In genomic region chr13:75425216-75426009, GRCh38 we compare ENCODE assay signal across 1 cellular context.
TF ChIP-seq lines count a peak whose summit lies in the region.

No MANE protein-coding gene starts in this region.

TF ChIP-seq in HepG2, 621 proteins besides CTCF, POLR2A, EP300 and RAD21 (continued from another document):
- TF ChIP-seq ZNF513 (CRISPR knock-in tag; conservative IDR thresholded peaks at IDR 0.05) (no peak), ATF7 (IDR thresholded peaks at IDR 0.05) (peak; percentile 64), ATF7 (CRISPR knock-in tag; IDR thresholded peaks at IDR 0.05) (no peak), NFRKB (IDR thresholded peaks at IDR 0.05) (no peak), FOXP1 (IDR thresholded peaks at IDR 0.05) (no peak), FOXP1 (CRISPR knock-in tag; IDR thresholded peaks at IDR 0.05) (no peak), TOPORS (CRISPR knock-in tag; IDR thresholded peaks at IDR 0.05) (no peak), GFI1 (CRISPR knock-in tag; IDR thresholded peaks at IDR 0.05; ENCODE audit: borderline replicate concordance) (no peak)
TF ChIP-seq in HepG2: peak in this region for 1.
